ENCODE assay signal across 8 cellular contexts in the genomic region with DNA sequence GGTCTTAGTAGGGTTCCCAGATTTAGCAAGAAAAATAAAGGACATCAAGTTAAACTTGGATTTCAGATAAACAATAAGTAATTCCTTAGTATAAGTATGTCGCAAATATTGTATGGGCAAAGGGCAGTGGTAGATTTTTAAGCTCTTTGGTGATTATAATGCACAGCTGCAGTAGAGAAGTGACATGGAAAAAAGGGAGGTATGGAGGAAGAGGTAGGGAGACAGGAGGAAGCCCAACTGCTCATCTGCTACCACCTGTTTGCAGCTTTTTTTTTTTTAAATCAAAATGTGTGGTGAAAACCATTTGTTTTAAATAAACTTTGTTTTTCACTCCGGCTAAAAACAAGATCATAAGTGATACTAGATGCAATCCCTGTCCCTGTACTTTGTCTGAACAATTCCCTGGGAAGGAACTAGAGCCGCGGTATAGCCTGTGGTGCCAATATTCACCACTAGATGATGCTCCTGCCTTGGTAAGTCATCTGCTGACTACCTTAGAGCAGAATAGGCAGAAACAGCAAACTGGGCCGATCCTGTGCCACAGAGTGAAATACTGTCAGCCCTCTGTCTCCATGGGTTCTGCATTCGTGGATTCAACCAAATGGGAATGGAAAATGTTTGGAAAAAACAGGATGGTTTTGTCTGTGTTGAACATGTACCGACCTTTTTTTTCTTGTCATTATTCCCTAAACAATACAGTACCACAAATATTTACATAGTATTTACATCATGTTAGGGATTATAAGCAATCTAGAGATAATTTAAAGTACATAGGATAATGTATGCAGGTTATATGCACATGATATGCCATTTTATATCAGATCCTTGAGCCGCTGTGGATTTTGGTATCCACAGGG.
DNase-seq lines count a peak whose midpoint lies in the region; ATAC-seq and TF ChIP-seq lines count a peak whose summit lies in the region.

No MANE protein-coding gene starts in this region.

- no peak overlapping the region for H3K4me3 Mint-ChIP-seq in HFFc6

- H3K36me3 ChIP-seq in cardiac muscle cell = no peaks in the 10 kb centered on the region

- H3K4me3 ChIP-seq in cardiac muscle cell = no peak overlapping the region

- ATAC-seq in activated naive CD4-positive, alpha-beta T cell treated with anti-CD3 and anti-CD28 coated beads, Interleukin-2, amount 50 U/mL, for 72 hours = peak; percentile 83 to 97

- peaks cover 3% of the 10 kb centered on the region for H3K4me1 Mint-ChIP-seq in HFFc6 (ENCODE audit: low read depth)

- no peaks in the 10 kb centered on the region for H3K9me3 Mint-ChIP-seq in HFFc6
- no peaks in the 10 kb centered on the region for H3K9me3 Mint-ChIP-seq in activated naive CD4-positive, alpha-beta T cell treated with anti-CD3 and anti-CD28 coated beads, Interleukin-2, amount 50 U/mL, for 72 hours

- no peak overlapping the region for H3K27ac ChIP-seq in cardiac muscle cell

- H3K27ac Mint-ChIP-seq in HFFc6 = no peak overlapping the region
- no peak overlapping the region for H3K27ac Mint-ChIP-seq in activated naive CD4-positive, alpha-beta T cell treated with anti-CD3 and anti-CD28 coated beads, Interleukin-2, amount 50 U/mL, for 72 hours

- H3K27me3 ChIP-seq in cardiac muscle cell = no peaks in the 10 kb centered on the region

- DNase-seq in HFFc6 (peak; percentile 63), NCI-H1048 (lab: John Stamatoyannopoulos, UW) (peak; percentile 54), SKM-1 (lab: John Stamatoyannopoulos, UW; ENCODE audit: unreplicated experiment) (peak; percentile 9), cardiac muscle cell (ENCODE audit: low read depth in 1 of 2, low spot score in 1 of 2) (peak; percentile 74 to 85), pulmonary artery endothelial cell (ENCODE audit: low read depth, low spot score) (peak; percentile 35), mesenteric fat pad (ENCODE audit: low spot score) (no peak)
- DNase-seq in activated naive CD4-positive, alpha-beta T cell treated with anti-CD3 and anti-CD28 coated beads, Interleukin-2, amount 50 U/mL, for 72 hours (ENCODE audit: low spot score in 2 of 2) = peak in 1 of 2 donors; percentile 57

- no peaks in the 10 kb centered on the region for H3K4me1 ChIP-seq in cardiac muscle cell (ENCODE audit: low read depth)

- no peaks in the 10 kb centered on the region for H3K9me3 ChIP-seq in cardiac muscle cell (ENCODE audit: low read depth)

- TF ChIP-seq CTCF in GM12873 (IDR thresholded peaks at IDR 0.05; ENCODE audit: insufficient read depth, low read depth, low read length, missing control alignments) (peak; percentile 100), HFFc6 (IDR thresholded peaks at IDR 0.05) (peak; percentile 93), cardiac muscle cell (IDR thresholded peaks at IDR 0.05; ENCODE audit: low read depth, low read length) (peak; percentile 100)

- H3K27me3 Mint-ChIP-seq in HFFc6 (ENCODE audit: insufficient read depth) = peaks cover 5% of the 10 kb centered on the region; the same call in 1 of the 2 replicates

- H3K36me3 Mint-ChIP-seq in HFFc6 (ENCODE audit: low read depth) = no peaks in the 10 kb centered on the region
- H3K36me3 Mint-ChIP-seq in activated naive CD4-positive, alpha-beta T cell treated with anti-CD3 and anti-CD28 coated beads, Interleukin-2, amount 50 U/mL, for 72 hours = no peaks in the 10 kb centered on the region
